13 cellular contexts compared by ENCODE assay signal in genomic region chr14:54502602-54503001, GRCh38. TPM values are rescaled to one million over a fixed set of nuclear protein-coding genes. Genes with fewer than 3 reads are reported as not detected.
DNase-seq lines count a peak whose midpoint lies in the region; ATAC-seq lines count a peak whose summit lies in the region.
"Had no signal": no experiment of that assay in that cellular context is flagged by ENCODE, and none has a peak within 500 bp of the region (broad histone marks: within the 10 kb centered on the region; RNA-seq: fewer than 3 reads in every experiment).

No MANE protein-coding gene starts in this region.

- no peak overlapping the region for H2AFZ ChIP-seq in GM23248

- no peak overlapping the region for H3K9ac ChIP-seq in GM23248

- no peak for ATAC-seq in HG03097 (IDR thresholded peaks at IDR 0.05; ENCODE audit: low FRiP score, unreplicated experiment)
- no peak for ATAC-seq in HG03108 (IDR thresholded peaks at IDR 0.05; ENCODE audit: unreplicated experiment)
- ATAC-seq: left lobe of liver had no signal

- H3K36me3 ChIP-seq in GM23248 (ENCODE audit: low read depth) = no peaks in the 10 kb centered on the region
- H3K36me3 ChIP-seq in mesodermal cell (ENCODE audit: control insufficient read depth, insufficient read depth, low read length) = no peaks in the 10 kb centered on the region
- H3K36me3 ChIP-seq: prostate gland had no signal

- H3K9me3 ChIP-seq in GM23248 (ENCODE audit: low read depth) (no peaks in the 10 kb centered on the region), mesodermal cell (ENCODE audit: control insufficient read depth, low read length) (no peaks in the 10 kb centered on the region)
- H3K9me3 ChIP-seq: prostate gland had no signal

- WGBS in GM23248 (ENCODE audit: low coverage in 1 of 2, low lambda C conversion rate in 2 of 2, missing lambda C conversion rate in 2 of 2), 2 experiments = 92 to 95% methylated on average over 2 of the region's 2 CpGs
- WGBS in mesodermal cell (ENCODE audit: insufficient coverage in 2 of 2), 2 experiments = no CpG with 5 or more reads among the region's 2 CpGs

- no peak overlapping the region for H3K4me2 ChIP-seq in GM23248 (ENCODE audit: unreplicated experiment)

- no peaks in the 10 kb centered on the region for H3K9me2 ChIP-seq in GM23248 (ENCODE audit: insufficient read depth)

- H3K4me1 ChIP-seq in GM23248 (ENCODE audit: insufficient read depth) (0 out of 2 replicates have a peak, but pooled peaks cover 4% of the 10 kb centered on the region), mesodermal cell (ENCODE audit: control insufficient read depth, insufficient read depth, low read length, poor library complexity, severe bottlenecking) (peaks cover 9% of the 10 kb centered on the region)
- H3K4me1 ChIP-seq: prostate gland had no signal

- no peak overlapping the region for H3K4me3 ChIP-seq in GM23248
- no peak overlapping the region for H3K4me3 ChIP-seq in mesodermal cell (ENCODE audit: extremely low read depth, insufficient read depth, low read length, poor library complexity, severe bottlenecking)
- H3K4me3 ChIP-seq: prostate gland had no signal

- no peaks in the 10 kb centered on the region for H3K79me2 ChIP-seq in GM23248 (ENCODE audit: insufficient read depth)

- no peaks in the 10 kb centered on the region for H3K27me3 ChIP-seq in GM23248 (replicated peaks; ENCODE audit: insufficient read depth)

- H4K20me1 ChIP-seq in GM23248 (ENCODE audit: insufficient read depth) = no peaks in the 10 kb centered on the region

- no peak overlapping the region for H3K27ac ChIP-seq in GM23248
- H3K27ac ChIP-seq in mesodermal cell (ENCODE audit: low read depth, low read length, severe bottlenecking) = peak overlapping the region; percentile 72
- H3K27ac ChIP-seq: prostate gland, RWPE1 had no signal

- peak; percentile 90 for DNase-seq in CD1c-positive myeloid dendritic cell (ENCODE audit: extremely low spot score)
- DNase-seq in GM23248 = peak; percentile 54
- DNase-seq in SIG-M5 treated with dmso at 0.1 percent for 504 hours (lab: John Stamatoyannopoulos, UW; ENCODE audit: unreplicated experiment) = peak; percentile 68
- no peak for DNase-seq in amniotic stem cell (lab: John Stamatoyannopoulos, UW)
- DNase-seq: foreskin melanocyte, NCI-H2107, NCI-H69 had no signal

- in situ Hi-C loops in GM23248 (cut with MboI) = no loop called here

- H3F3A ChIP-seq in GM23248 (ENCODE audit: insufficient read depth) = no peaks in the 10 kb centered on the region

RNA-seq across cellular contexts. Expression of gene CGRRF1, which starts 7.1 kb away (rescaled TPM):
- 15.0 and 15.4 TPM in 2 replicates for total RNA-seq in GM23248 (2014; rRNA removed; shearing (Covaris generic))
- 26.6 and 27.1 TPM in 2 replicates for polyA plus RNA-seq in GM23248 (2016; fragmentation: Nextera tagmentation; extraction: Ambion mirVana)
- 25.7 TPM for polyA plus RNA-seq in mesodermal cell (2013, experiment 1 of 2)
- 26.4 TPM for polyA plus RNA-seq in mesodermal cell (2013, experiment 2 of 2)

RNA-seq across cellular contexts. Expression of gene GMFB, which starts 13.8 kb away (rescaled TPM):
- total RNA-seq in GM23248 (2014; rRNA removed; shearing (Covaris generic)) = 110 and 286 TPM in 2 replicates
- 74.9 and 76.8 TPM in 2 replicates for polyA plus RNA-seq in GM23248 (2016; fragmentation: Nextera tagmentation; extraction: Ambion mirVana)
- 55.8 TPM for polyA plus RNA-seq in mesodermal cell (2013, experiment 1 of 2)
- polyA plus RNA-seq in mesodermal cell (2013, experiment 2 of 2) = 64.6 TPM
